12 cellular contexts compared by ENCODE assay signal in genomic region chr3:146747928-146748327, GRCh38.
A peak's percentile ranks its signal among the peaks of the same experiment; 100 is the strongest.
DNase-seq lines count a peak whose midpoint lies in the region; TF ChIP-seq lines count a peak whose summit lies in the region.
"Had no signal": no experiment of that assay in that cellular context is flagged by ENCODE, and none has a peak within 500 bp of the region (broad histone marks: within the 10 kb centered on the region; RNA-seq: fewer than 3 reads in every experiment).

No MANE protein-coding gene starts in this region.

- H3K79me2 ChIP-seq in SK-N-SH (ENCODE audit: insufficient read depth) = no peaks in the 10 kb centered on the region; the same call in 1 of the 2 replicates

- TF ChIP-seq RAD21 in SK-N-SH (IDR thresholded peaks at IDR 0.05; ENCODE audit: low read length) = peak; percentile 58

- H3K4me1 ChIP-seq in SK-N-SH (ENCODE audit: control insufficient read depth in 1 of 2, insufficient read depth in 2 of 2, low read depth in 1 of 2, low read length in 1 of 2) = peaks cover 0 to 23% of the 10 kb centered on the region in 2 experiments; a peak in 1 of 4 replicates
- H3K4me1 ChIP-seq: psoas muscle, thyroid gland had no signal

- no peak for TF ChIP-seq EP300 in SK-N-SH (IDR thresholded peaks at IDR 0.05; ENCODE audit: borderline replicate concordance in 1 of 2, low read depth in 1 of 2, low read length in 1 of 2)

- peak overlapping the region; percentile 7; the same call in 1 of the 2 replicates for H3K4me2 ChIP-seq in SK-N-SH

- peak; percentile 2 for TF ChIP-seq CTCF in GM12864 (IDR thresholded peaks at IDR 0.05; ENCODE audit: low read depth, low read length, missing control alignments)
- TF ChIP-seq CTCF in SK-N-SH (IDR thresholded peaks at IDR 0.05) = peak; percentile 60

- 5% methylated on average over 4 of the region's 4 CpGs for WGBS in SK-N-SH (ENCODE audit: low lambda C conversion rate)

- DNase-seq in A172 (ENCODE audit: low spot score) = peak; percentile 37
- DNase-seq in GM12864 (ENCODE audit: low read depth) = no peak
- no peak for DNase-seq in SK-N-SH
- peak; percentile 7 for DNase-seq in hepatic stellate cell (ENCODE audit: low spot score)
- DNase-seq in 8988T = no peak
- no peak for DNase-seq in glomerular visceral epithelial cell (ENCODE audit: extremely low spot score)
- DNase-seq in activated CD8-positive, alpha-beta memory T cell treated with anti-CD3 and anti-CD28 coated beads, Interleukin-2, amount 50 U/mL, for 48 hours = no peak
- DNase-seq in GM19238 (ENCODE audit: insufficient read length, low spot score) = no peak
- DNase-seq: activated effector memory CD4-positive, alpha-beta T cell treated with Interleukin-2 at 50 U/mL for 16 hours; psoas muscle; thyroid gland had no signal

- peaks cover 22% of the 10 kb centered on the region for H3F3A ChIP-seq in SK-N-SH (replicated peaks; ENCODE audit: insufficient read depth)

- H3K36me3 ChIP-seq in SK-N-SH (replicated peaks in 1 of 2; ENCODE audit: control insufficient read depth in 1 of 2, insufficient read depth in 2 of 2, low read length in 1 of 2) = no peaks in the 10 kb centered on the region
- H3K36me3 ChIP-seq: SJSA1, thyroid gland had no signal

- no peaks in the 10 kb centered on the region for H3K27me3 ChIP-seq in SK-N-SH (ENCODE audit: insufficient read depth)
- H3K27me3 ChIP-seq: SJSA1, thyroid gland had no signal

- POLR2A ChIA-PET in SK-N-SH (lab: Yijun Ruan, JAX) = no interaction called here

- peak overlapping the region; percentile 71 for H2AFZ ChIP-seq in SK-N-SH (ENCODE audit: low read depth)

- H3K9me2 ChIP-seq in SK-N-SH = no peaks in the 10 kb centered on the region

- H3K9me3 ChIP-seq in SK-N-SH = no peaks in the 10 kb centered on the region
- H3K9me3 ChIP-seq: SJSA1, thyroid gland had no signal

- no peak overlapping the region for H3K9ac ChIP-seq in SK-N-SH

- H4K20me1 ChIP-seq in SK-N-SH (ENCODE audit: insufficient read depth) = no peaks in the 10 kb centered on the region

- H3K4me3 ChIP-seq in GM12864 (ENCODE audit: low read depth, low read length) (no peak overlapping the region), SK-N-SH (ENCODE audit: low read depth in 2 of 2, low read length in 1 of 2) (no peak overlapping the region)
- H3K4me3 ChIP-seq: psoas muscle, SJSA1, thyroid gland had no signal

- CTCF ChIA-PET in SK-N-SH (lab: Yijun Ruan, JAX) = no interaction called here

- H3K27ac ChIP-seq in SK-N-SH (ENCODE audit: low read depth in 2 of 2, low read length in 1 of 2) = peak overlapping the region in 1 of 2 experiments; percentile 68; a peak in 2 of 4 replicates
- H3K27ac ChIP-seq: psoas muscle, SJSA1, thyroid gland had no signal

TF ChIP-seq in SK-N-SH, 30 proteins besides CTCF, POLR2A, EP300 and RAD21:
- TF ChIP-seq POLR2AphosphoS5 (IDR thresholded peaks at IDR 0.05; ENCODE audit: low read depth, low read length) = no peak
- TF ChIP-seq SMC3 (IDR thresholded peaks at IDR 0.05; ENCODE audit: low read depth, low read length) = peak; percentile 26
- TF ChIP-seq FOXM1 (IDR thresholded peaks at IDR 0.05; ENCODE audit: low read depth) = no peak
TF ChIP-seq in SK-N-SH: peak in this region for 1.

Comparison
In these comparisons a context has a peak if more than half of its experiments do, and no peak if none do; other contexts are left out.
1. DNase-seq: peak in A172 (single experiment) and hepatic stellate cell (single experiment); none in GM12864 (single experiment), SK-N-SH (single experiment), 8988T (single experiment), glomerular visceral epithelial cell (single experiment), activated CD8-positive, alpha-beta memory T cell treated with anti-CD3 and anti-CD28 coated beads, Interleukin-2, amount 50 U/mL, for 48 hours (single experiment) and GM19238 (single experiment).